In the genomic region with DNA sequence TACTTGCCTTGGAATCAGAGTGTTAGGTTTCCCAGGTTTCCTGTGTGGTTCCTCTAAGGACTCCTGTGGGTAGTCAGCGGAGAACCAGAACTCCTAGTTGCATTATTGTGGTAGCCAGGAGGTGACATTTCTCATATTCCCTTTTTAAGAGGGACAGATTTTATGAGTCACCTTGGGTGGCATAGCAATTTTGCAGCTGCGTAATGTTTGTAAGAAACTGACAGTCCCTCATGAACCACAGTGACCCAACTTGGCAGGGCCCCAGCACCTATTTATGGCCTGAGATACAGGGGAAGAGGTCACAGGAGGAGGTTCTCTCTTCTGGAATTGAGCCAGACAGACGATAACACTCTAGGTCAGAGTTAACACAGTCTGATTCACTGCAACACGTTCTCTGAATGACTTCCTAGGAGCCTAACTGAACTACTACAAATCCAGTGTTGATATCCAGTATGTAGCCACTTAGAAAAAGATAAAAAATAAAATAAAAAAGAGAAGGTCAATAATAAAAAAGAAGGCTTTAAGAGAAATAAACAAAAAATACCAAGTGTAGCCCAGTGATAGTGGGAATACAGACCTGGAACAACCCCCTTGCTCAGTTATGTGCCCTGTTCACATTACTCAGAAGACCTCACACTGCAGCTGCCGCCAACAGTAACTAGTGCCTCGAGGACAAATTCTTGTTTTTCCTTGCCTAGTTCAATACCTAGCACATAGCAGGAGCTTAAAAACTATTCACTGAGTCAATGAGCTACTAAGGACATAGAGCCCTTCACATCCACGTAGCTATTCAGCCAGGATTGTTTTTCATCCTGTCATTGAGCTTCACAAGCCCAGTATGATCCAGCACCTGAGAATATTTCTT, we compare ENCODE assay signal across 8 cellular contexts. TPM values are rescaled to one million over a fixed set of nuclear protein-coding genes. Genes with fewer than 3 reads are reported as not detected.
DNase-seq lines count a peak whose midpoint lies in the region; ATAC-seq and TF ChIP-seq lines count a peak whose summit lies in the region.

No MANE protein-coding gene starts in this region.

- CTCF ChIA-PET in MCF 10A (lab: Yijun Ruan, JAX): interaction anchor here (0.7 kb wide), 1 partner anchor 272 kb away, joined by 3 read pairs; no protein-coding TSS in a partner anchor

- no peak for TF ChIP-seq CTCF in MCF 10A (IDR thresholded peaks at IDR 0.05; ENCODE audit: unreplicated experiment)
- TF ChIP-seq CTCF in type B pancreatic cell (conservative IDR thresholded peaks at IDR 0.05): no peak

- H2AK5ac ChIP-seq in mesenchymal stem cell (ENCODE audit: low read length, severe bottlenecking): no peak overlapping the region

- H3K9ac ChIP-seq in mesenchymal stem cell (ENCODE audit: low read length): no peak overlapping the region

- no peak overlapping the region for H3K27ac ChIP-seq in mesenchymal stem cell (ENCODE audit: low read length, poor library complexity, severe bottlenecking)

- WGBS in mesenchymal stem cell: 54% methylated on average over 6 of the region's 7 CpGs

- H2AFZ ChIP-seq in mesenchymal stem cell (ENCODE audit: low read depth, low read length): no peak overlapping the region

- no peak overlapping the region for H3K14ac ChIP-seq in mesenchymal stem cell (ENCODE audit: low read length in 2 of 2)

- H3K36me3 Mint-ChIP-seq in MCF 10A (ENCODE audit: insufficient read depth, unreplicated experiment): no peaks in the 10 kb centered on the region
- H3K36me3 Mint-ChIP-seq in type B pancreatic cell: no peaks in the 10 kb centered on the region

- H3K36me3 ChIP-seq in mesenchymal stem cell (ENCODE audit: control insufficient read depth in 1 of 2, insufficient read depth in 2 of 2, low read depth in 1 of 2, low read length in 2 of 2): no peaks in the 10 kb centered on the region

- DNase-seq in CD1c-positive myeloid dendritic cell (ENCODE audit: extremely low spot score) (peak; percentile 89), NCI-H748 (lab: John Stamatoyannopoulos, UW; ENCODE audit: unreplicated experiment) (peak; percentile 95), MCF 10A (ENCODE audit: unreplicated experiment) (peak; percentile 85), mesenchymal stem cell (peak; percentile 49), type B pancreatic cell (ENCODE audit: extremely low spot score, unreplicated experiment) (no peak), iPS-NIHi11 (ENCODE audit: low spot score) (no peak)

- H4K91ac ChIP-seq in mesenchymal stem cell (ENCODE audit: low read length): no peak overlapping the region

- peaks cover 2% of the 10 kb centered on the region for H3K4me1 ChIP-seq in mesenchymal stem cell (ENCODE audit: control insufficient read depth, insufficient read depth, low read depth, low read length)

- no peak overlapping the region for H2BK12ac ChIP-seq in mesenchymal stem cell (ENCODE audit: low read length in 2 of 2)

- H2BK5ac ChIP-seq in mesenchymal stem cell (ENCODE audit: low read depth, low read length, poor library complexity, severe bottlenecking): no peak overlapping the region

- no peak overlapping the region for H3K23ac ChIP-seq in mesenchymal stem cell (ENCODE audit: low read length in 2 of 2)

- no peak overlapping the region for H2BK15ac ChIP-seq in mesenchymal stem cell (ENCODE audit: low read depth, poor library complexity, severe bottlenecking)

- H3K4ac ChIP-seq in mesenchymal stem cell (ENCODE audit: low read depth in 1 of 2, low read length in 2 of 2): no peak overlapping the region

- no peaks in the 10 kb centered on the region for H3K27me3 ChIP-seq in mesenchymal stem cell (ENCODE audit: control insufficient read depth in 1 of 2, insufficient read depth in 1 of 2, low read length in 2 of 2)

- no peak overlapping the region for H3K18ac ChIP-seq in mesenchymal stem cell (ENCODE audit: low read depth in 1 of 2, low read length in 2 of 2)

- H3K9me3 ChIP-seq in mesenchymal stem cell (ENCODE audit: control insufficient read depth, low read length): no peaks in the 10 kb centered on the region

- no peak overlapping the region for H3K4me2 ChIP-seq in mesenchymal stem cell (ENCODE audit: low read length, poor library complexity, severe bottlenecking)

- H3K4me3 Mint-ChIP-seq in MCF 10A (ENCODE audit: unreplicated experiment) (no peak overlapping the region), type B pancreatic cell (no peak overlapping the region)

- no TSS peak for BruUV-seq in MCF 10A (replicated peaks; lab: Mats Ljungman, UMichigan)

- H3K27ac Mint-ChIP-seq in MCF 10A (ENCODE audit: low read depth, unreplicated experiment) (peak overlapping the region; percentile 31), type B pancreatic cell (peak overlapping the region; percentile 65)

- H3K9me3 Mint-ChIP-seq in MCF 10A (ENCODE audit: unreplicated experiment) (no peaks in the 10 kb centered on the region), type B pancreatic cell (no peaks in the 10 kb centered on the region)

- H4K8ac ChIP-seq in mesenchymal stem cell (ENCODE audit: low read length): no peak overlapping the region

- intact Hi-C loops in MCF 10A (cut with micrococcal nuclease): loop anchor here (2.0 kb wide), 1 partner anchor 34 kb away; no protein-coding TSS in a partner anchor

- no peak overlapping the region for H2BK120ac ChIP-seq in mesenchymal stem cell (ENCODE audit: low read depth, low read length)

- H3K4me1 Mint-ChIP-seq in MCF 10A (ENCODE audit: insufficient read depth, unreplicated experiment): peaks cover 22% of the 10 kb centered on the region
- H3K4me1 Mint-ChIP-seq in type B pancreatic cell (ENCODE audit: unreplicated experiment): peaks cover 18% of the 10 kb centered on the region

- ATAC-seq in GM19023 (IDR thresholded peaks at IDR 0.05; ENCODE audit: unreplicated experiment) (peak; percentile 81), HG03378 (IDR thresholded peaks at IDR 0.05; ENCODE audit: unreplicated experiment) (peak; percentile 98)

- H3K4me3 ChIP-seq in mesenchymal stem cell (ENCODE audit: insufficient read depth in 1 of 2, low read depth in 1 of 2, low read length in 2 of 2): no peak overlapping the region

- H3K27me3 Mint-ChIP-seq in MCF 10A (ENCODE audit: insufficient read depth, unreplicated experiment) (no peaks in the 10 kb centered on the region), type B pancreatic cell (no peaks in the 10 kb centered on the region)

- no peaks in the 10 kb centered on the region for H3K79me1 ChIP-seq in mesenchymal stem cell (replicated peaks; ENCODE audit: low read length, poor library complexity, severe bottlenecking)

- POLR2A ChIA-PET in MCF 10A (lab: Yijun Ruan, JAX): no interaction called here

RNA-seq across cellular contexts. Expression of a gene that starts 50.7 kb away (rescaled TPM):
- total RNA-seq in MCF 10A (2022) (5.0 and 7.2 TPM in 2 replicates), type B pancreatic cell (ENCODE audit: low replicate concordance) (21.6 and 38.1 TPM in 2 replicates)
- 1.9 TPM for polyA plus RNA-seq in mesenchymal stem cell (2013, experiment 1 of 2)
- polyA plus RNA-seq in mesenchymal stem cell (2013, experiment 2 of 2): 2.2 TPM

Comparison
In these comparisons a context has a peak if more than half of its experiments do, and no peak if none do; other contexts are left out.
1. DNase-seq: peak in CD1c-positive myeloid dendritic cell (single experiment), NCI-H748 (single experiment), MCF 10A (single experiment) and mesenchymal stem cell (single experiment); none in type B pancreatic cell (single experiment) and iPS-NIHi11 (single experiment).